8 cellular contexts compared by ENCODE assay signal in genomic region chr5:174532453-174533126, GRCh38.
DNase-seq lines count a peak whose midpoint lies in the region; ATAC-seq and TF ChIP-seq lines count a peak whose summit lies in the region.

No MANE protein-coding gene starts in this region.

- no peak for TF ChIP-seq POLR2A in right lobe of liver (IDR thresholded peaks at IDR 0.05)

- H3K27me3 ChIP-seq in right lobe of liver, result no peaks in the 10 kb centered on the region

- H3K4me3 ChIP-seq in right lobe of liver, result no peak overlapping the region

- WGBS in right lobe of liver (ENCODE audit: insufficient coverage, low coverage, low lambda C conversion rate, missing lambda C conversion rate), result 15% methylated on average over 10 of the region's 14 CpGs

- intact Hi-C loops in right lobe of liver (cut with DNase I), result no loop called here

- no peak overlapping the region for H3K27ac ChIP-seq in right lobe of liver

- DNase-seq in activated T-cell treated with anti-CD3 and anti-CD28 coated beads for 48 hours (ENCODE audit: low read depth) (peak; percentile 3), activated T-cell treated with anti-CD3 and anti-CD28 coated beads for 4 hours (no peak), RKO (ENCODE audit: low spot score) (peak; percentile 93), dedifferentiated amniotic fluid mesenchymal stem cell (ENCODE audit: extremely low spot score) (peak; percentile 94), right lobe of liver (peak; percentile 46 to 59 (median 58)), stromal cell of bone marrow (ENCODE audit: low read depth) (peak; percentile 88), KG1 (lab: John Stamatoyannopoulos, UW) (no peak)
- DNase-seq in central memory CD4-positive, alpha-beta T cell, result no peak

- no peaks in the 10 kb centered on the region for H3K36me3 ChIP-seq in right lobe of liver

- peak; percentile 55 to 95 (median 69) for ATAC-seq in right lobe of liver

- H3K4me1 ChIP-seq in right lobe of liver, result peaks cover 0 to 4% (median 0%) of the 10 kb centered on the region in 4 donors

- H3K9me3 ChIP-seq in right lobe of liver, result no peaks in the 10 kb centered on the region

- TF ChIP-seq CTCF in right lobe of liver (IDR thresholded peaks at IDR 0.05), result no peak

Comparison
In these comparisons a context has a peak if more than half of its experiments do, and no peak if none do; other contexts are left out.
1. DNase-seq: peak in activated T-cell treated with anti-CD3 and anti-CD28 coated beads for 48 hours (single experiment), RKO (single experiment), dedifferentiated amniotic fluid mesenchymal stem cell (single experiment), right lobe of liver (3 of 3) and stromal cell of bone marrow (single experiment); none in activated T-cell treated with anti-CD3 and anti-CD28 coated beads for 4 hours (single experiment), central memory CD4-positive, alpha-beta T cell (single experiment) and KG1 (single experiment).